1 cellular context compared by ENCODE assay signal in the genomic region with DNA sequence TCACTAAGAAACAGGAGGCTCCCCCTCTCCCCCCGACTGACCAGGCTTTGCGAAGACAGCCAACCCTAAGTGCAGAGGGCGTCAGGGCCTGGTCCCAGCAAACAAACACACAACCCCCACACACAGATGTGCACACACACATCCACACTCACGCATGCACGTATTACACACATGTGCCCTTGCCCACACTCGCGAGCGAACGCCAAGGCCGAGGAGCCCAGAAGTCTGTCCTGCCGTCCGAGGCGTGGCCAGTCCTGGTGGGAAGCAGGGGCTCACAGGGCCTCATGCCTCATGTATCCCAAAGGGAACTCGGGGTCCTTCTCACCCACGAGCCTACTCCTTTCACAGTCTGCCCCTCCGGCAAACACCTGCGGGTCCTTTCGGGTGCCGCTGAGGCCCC.
TF ChIP-seq lines count a peak whose summit lies in the region.

No MANE protein-coding gene starts in this region.

TF ChIP-seq in WTC11, 78 proteins besides CTCF, POLR2A, EP300 and RAD21 (continued from another document):
- TF ChIP-seq, protein P1, sequence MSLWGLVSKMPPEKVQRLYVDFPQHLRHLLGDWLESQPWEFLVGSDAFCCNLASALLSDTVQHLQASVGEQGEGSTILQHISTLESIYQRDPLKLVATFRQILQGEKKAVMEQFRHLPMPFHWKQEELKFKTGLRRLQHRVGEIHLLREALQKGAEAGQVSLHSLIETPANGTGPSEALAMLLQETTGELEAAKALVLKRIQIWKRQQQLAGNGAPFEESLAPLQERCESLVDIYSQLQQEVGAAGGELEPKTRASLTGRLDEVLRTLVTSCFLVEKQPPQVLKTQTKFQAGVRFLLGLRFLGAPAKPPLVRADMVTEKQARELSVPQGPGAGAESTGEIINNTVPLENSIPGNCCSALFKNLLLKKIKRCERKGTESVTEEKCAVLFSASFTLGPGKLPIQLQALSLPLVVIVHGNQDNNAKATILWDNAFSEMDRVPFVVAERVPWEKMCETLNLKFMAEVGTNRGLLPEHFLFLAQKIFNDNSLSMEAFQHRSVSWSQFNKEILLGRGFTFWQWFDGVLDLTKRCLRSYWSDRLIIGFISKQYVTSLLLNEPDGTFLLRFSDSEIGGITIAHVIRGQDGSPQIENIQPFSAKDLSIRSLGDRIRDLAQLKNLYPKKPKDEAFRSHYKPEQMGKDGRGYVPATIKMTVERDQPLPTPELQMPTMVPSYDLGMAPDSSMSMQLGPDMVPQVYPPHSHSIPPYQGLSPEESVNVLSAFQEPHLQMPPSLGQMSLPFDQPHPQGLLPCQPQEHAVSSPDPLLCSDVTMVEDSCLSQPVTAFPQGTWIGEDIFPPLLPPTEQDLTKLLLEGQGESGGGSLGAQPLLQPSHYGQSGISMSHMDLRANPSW (CRISPR knock-in tag; conservative IDR thresholded peaks at IDR 0.05; ENCODE audit: low read depth) = no peak
- TF ChIP-seq, protein P2, sequence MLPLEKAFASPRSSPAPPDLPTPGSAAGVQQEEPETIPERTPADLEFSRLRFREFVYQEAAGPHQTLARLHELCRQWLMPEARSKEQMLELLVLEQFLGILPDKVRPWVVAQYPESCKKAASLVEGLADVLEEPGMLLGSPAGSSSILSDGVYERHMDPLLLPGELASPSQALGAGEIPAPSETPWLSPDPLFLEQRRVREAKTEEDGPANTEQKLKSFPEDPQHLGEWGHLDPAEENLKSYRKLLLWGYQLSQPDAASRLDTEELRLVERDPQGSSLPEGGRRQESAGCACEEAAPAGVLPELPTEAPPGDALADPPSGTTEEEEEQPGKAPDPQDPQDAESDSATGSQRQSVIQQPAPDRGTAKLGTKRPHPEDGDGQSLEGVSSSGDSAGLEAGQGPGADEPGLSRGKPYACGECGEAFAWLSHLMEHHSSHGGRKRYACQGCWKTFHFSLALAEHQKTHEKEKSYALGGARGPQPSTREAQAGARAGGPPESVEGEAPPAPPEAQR (CRISPR knock-in tag; IDR thresholded peaks at IDR 0.05) = no peak
- TF ChIP-seq SMAD3 (CRISPR knock-in tag; IDR thresholded peaks at IDR 0.05; ENCODE audit: borderline replicate concordance) (no peak), KAT7 (CRISPR knock-in tag; IDR thresholded peaks at IDR 0.05; ENCODE audit: borderline replicate concordance) (no peak), ZNF138 (CRISPR knock-in tag; conservative IDR thresholded peaks at IDR 0.05) (no peak), GABPB1 (CRISPR knock-in tag; IDR thresholded peaks at IDR 0.05) (no peak), SOX15 (CRISPR knock-in tag; IDR thresholded peaks at IDR 0.05) (no peak), ZNF396 (CRISPR knock-in tag; IDR thresholded peaks at IDR 0.05; ENCODE audit: borderline replicate concordance) (no peak), MXD4 (CRISPR knock-in tag; IDR thresholded peaks at IDR 0.05; ENCODE audit: borderline replicate concordance) (no peak), ZBTB21 (CRISPR knock-in tag; IDR thresholded peaks at IDR 0.05; ENCODE audit: borderline replicate concordance) (no peak), JAZF1 (CRISPR knock-in tag; IDR thresholded peaks at IDR 0.05) (no peak), CREB1 (CRISPR knock-in tag; IDR thresholded peaks at IDR 0.05) (no peak)
- TF ChIP-seq, protein P3, sequence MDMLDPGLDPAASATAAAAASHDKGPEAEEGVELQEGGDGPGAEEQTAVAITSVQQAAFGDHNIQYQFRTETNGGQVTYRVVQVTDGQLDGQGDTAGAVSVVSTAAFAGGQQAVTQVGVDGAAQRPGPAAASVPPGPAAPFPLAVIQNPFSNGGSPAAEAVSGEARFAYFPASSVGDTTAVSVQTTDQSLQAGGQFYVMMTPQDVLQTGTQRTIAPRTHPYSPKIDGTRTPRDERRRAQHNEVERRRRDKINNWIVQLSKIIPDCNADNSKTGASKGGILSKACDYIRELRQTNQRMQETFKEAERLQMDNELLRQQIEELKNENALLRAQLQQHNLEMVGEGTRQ (CRISPR knock-in tag; IDR thresholded peaks at IDR 0.05) = no peak
- TF ChIP-seq, protein P4, sequence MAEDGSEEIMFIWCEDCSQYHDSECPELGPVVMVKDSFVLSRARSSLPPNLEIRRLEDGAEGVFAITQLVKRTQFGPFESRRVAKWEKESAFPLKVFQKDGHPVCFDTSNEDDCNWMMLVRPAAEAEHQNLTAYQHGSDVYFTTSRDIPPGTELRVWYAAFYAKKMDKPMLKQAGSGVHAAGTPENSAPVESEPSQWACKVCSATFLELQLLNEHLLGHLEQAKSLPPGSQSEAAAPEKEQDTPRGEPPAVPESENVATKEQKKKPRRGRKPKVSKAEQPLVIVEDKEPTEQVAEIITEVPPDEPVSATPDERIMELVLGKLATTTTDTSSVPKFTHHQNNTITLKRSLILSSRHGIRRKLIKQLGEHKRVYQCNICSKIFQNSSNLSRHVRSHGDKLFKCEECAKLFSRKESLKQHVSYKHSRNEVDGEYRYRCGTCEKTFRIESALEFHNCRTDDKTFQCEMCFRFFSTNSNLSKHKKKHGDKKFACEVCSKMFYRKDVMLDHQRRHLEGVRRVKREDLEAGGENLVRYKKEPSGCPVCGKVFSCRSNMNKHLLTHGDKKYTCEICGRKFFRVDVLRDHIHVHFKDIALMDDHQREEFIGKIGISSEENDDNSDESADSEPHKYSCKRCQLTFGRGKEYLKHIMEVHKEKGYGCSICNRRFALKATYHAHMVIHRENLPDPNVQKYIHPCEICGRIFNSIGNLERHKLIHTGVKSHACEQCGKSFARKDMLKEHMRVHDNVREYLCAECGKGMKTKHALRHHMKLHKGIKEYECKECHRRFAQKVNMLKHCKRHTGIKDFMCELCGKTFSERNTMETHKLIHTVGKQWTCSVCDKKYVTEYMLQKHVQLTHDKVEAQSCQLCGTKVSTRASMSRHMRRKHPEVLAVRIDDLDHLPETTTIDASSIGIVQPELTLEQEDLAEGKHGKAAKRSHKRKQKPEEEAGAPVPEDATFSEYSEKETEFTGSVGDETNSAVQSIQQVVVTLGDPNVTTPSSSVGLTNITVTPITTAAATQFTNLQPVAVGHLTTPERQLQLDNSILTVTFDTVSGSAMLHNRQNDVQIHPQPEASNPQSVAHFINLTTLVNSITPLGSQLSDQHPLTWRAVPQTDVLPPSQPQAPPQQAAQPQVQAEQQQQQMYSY (CRISPR knock-in tag; IDR thresholded peaks at IDR 0.05) = no peak
- TF ChIP-seq, protein P5, sequence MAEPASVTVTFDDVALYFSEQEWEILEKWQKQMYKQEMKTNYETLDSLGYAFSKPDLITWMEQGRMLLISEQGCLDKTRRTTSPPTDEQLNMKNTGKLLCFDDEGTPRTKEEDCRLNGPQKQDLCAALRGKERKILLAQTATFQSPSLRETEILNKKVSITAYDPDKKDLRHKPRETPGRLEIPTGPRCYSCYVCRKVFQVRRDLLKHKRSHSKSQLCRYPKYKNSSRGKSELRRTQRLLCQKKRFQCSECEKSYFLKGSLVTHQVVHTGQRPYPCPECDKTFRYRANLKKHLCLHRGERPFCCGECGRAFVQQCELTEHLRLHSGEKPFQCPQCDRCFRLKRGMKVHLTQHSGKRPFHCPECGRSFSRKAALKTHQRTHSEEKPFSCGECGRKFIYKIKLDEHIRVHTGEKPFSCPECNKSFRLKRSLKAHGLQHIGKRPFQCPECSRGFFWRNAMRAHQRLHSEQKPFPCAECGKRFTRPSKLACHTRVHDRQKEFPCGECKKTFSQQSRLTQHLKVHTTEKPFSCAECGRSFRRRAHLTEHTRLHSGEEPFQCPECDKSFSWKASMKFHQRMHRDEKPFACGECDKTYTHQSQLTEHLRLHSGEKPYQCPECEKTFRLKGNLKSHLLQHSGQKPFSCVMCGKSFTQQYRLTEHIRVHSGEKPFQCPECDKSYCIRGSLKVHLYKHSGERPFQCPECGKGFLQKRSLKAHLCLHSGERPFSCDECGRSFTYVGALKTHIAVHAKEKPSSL (CRISPR knock-in tag; conservative IDR thresholded peaks at IDR 0.05) = no peak
